ENCODE assay signal across 25 cellular contexts in genomic region chr7:101993311-101993710, GRCh38.
DNase-seq lines count a peak whose midpoint lies in the region; TF ChIP-seq lines count a peak whose summit lies in the region.
"Had no signal": no experiment of that assay in that cellular context is flagged by ENCODE, and none has a peak within 500 bp of the region (broad histone marks: within the 10 kb centered on the region; RNA-seq: fewer than 3 reads in every experiment).

No MANE protein-coding gene starts in this region.

- H3F3A ChIP-seq in OCI-LY1 (ENCODE audit: insufficient read depth, low read length): peaks cover 14% of the 10 kb centered on the region

- H2AFZ ChIP-seq in Karpas-422 (ENCODE audit: low read length): no peak overlapping the region
- H2AFZ ChIP-seq in OCI-LY1 (ENCODE audit: low read length): no peak overlapping the region
- H2AFZ ChIP-seq in osteoblast (ENCODE audit: low read length): no peak overlapping the region

- H3K79me2 ChIP-seq in Karpas-422 (ENCODE audit: low read length) (peaks cover 54% of the 10 kb centered on the region), OCI-LY1 (ENCODE audit: insufficient read depth, low read length) (peaks cover 22% of the 10 kb centered on the region), osteoblast (ENCODE audit: insufficient read depth, low read length) (no peaks in the 10 kb centered on the region)

- H3K9ac ChIP-seq in Karpas-422 (ENCODE audit: low read length) (peak overlapping the region; percentile 87), OCI-LY1 (ENCODE audit: low read length) (peak overlapping the region; percentile 69)
- H3K9ac ChIP-seq: KMS-11 had no signal

- DNase-seq in NCI-H1092 (lab: John Stamatoyannopoulos, UW): peak; percentile 7
- no peak for DNase-seq in NCI-H1092 treated with DMSO at 0.1 percent for 48 hours (lab: John Stamatoyannopoulos, UW)
- DNase-seq in Karpas-422: peak; percentile 95
- DNase-seq in osteoblast (ENCODE audit: insufficient read length, low spot score, missing footprints): peak; percentile 21
- DNase-seq in OCI-M2 (lab: John Stamatoyannopoulos, UW; ENCODE audit: unreplicated experiment): no peak
- no peak for DNase-seq in DMS53 treated with DMSO at 0.1 percent for 48 hours (lab: John Stamatoyannopoulos, UW; ENCODE audit: unreplicated experiment)
- DNase-seq in T1000 (lab: John Stamatoyannopoulos, UW): no peak
- DNase-seq: 8988T; ACHN; BE2C; CD4-positive, CD25-positive, alpha-beta regulatory T cell; DMS53; GF-D8; NCI-H1105; NCI-H1694; NCI-H2081; NCI-H510A; NCI-H69; OCI-M1; SIG-M5; SW 1271 had no signal

- TF ChIP-seq CTCF in OCI-LY1 (IDR thresholded peaks at IDR 0.05; ENCODE audit: low read length): no peak
- no peak for TF ChIP-seq CTCF in osteoblast (IDR thresholded peaks at IDR 0.05; ENCODE audit: extremely low read depth, low read depth, low read length)

- no peaks in the 10 kb centered on the region for H3K27me3 ChIP-seq in Karpas-422 (ENCODE audit: low read length)
- H3K27me3 ChIP-seq in OCI-LY1 (ENCODE audit: insufficient read depth, low read length): no peaks in the 10 kb centered on the region
- no peaks in the 10 kb centered on the region for H3K27me3 ChIP-seq in osteoblast (ENCODE audit: insufficient read depth, low read length)
- H3K27me3 ChIP-seq: BE2C had no signal

- H3K9me2 ChIP-seq in Karpas-422 (replicated peaks; ENCODE audit: insufficient read depth, low read length): no peaks in the 10 kb centered on the region
- H3K9me2 ChIP-seq in OCI-LY1 (ENCODE audit: low read depth, low read length): no peaks in the 10 kb centered on the region

- H3K4me3 ChIP-seq in Karpas-422 (ENCODE audit: low read length) (peak overlapping the region; percentile 49; the same call in 1 of the 2 replicates), OCI-LY1 (ENCODE audit: low read depth, low read length, poor library complexity, severe bottlenecking) (peak overlapping the region; percentile 8), osteoblast (ENCODE audit: insufficient read depth, low read length) (no peak overlapping the region)
- H3K4me3 ChIP-seq: SK-N-MC had no signal

- peak overlapping the region; percentile 96 for H3K27ac ChIP-seq in Karpas-422 (ENCODE audit: low read length)
- H3K27ac ChIP-seq in OCI-LY1 (ENCODE audit: low read depth, low read length, poor library complexity, severe bottlenecking): peak overlapping the region; percentile 97
- H3K27ac ChIP-seq in osteoblast (ENCODE audit: low read depth, low read length): no peak overlapping the region
- H3K27ac ChIP-seq: HL-60, KMS-11, SK-N-MC had no signal

- H3K4me1 ChIP-seq in Karpas-422 (ENCODE audit: low read length) (peaks cover 97% of the 10 kb centered on the region), OCI-LY1 (ENCODE audit: insufficient read depth, low read length, severe bottlenecking) (peaks cover 100% of the 10 kb centered on the region), osteoblast (ENCODE audit: insufficient read depth, low read length) (no peaks in the 10 kb centered on the region)

- H3K36me3 ChIP-seq in Karpas-422 (ENCODE audit: insufficient read depth, low read length) (no peaks in the 10 kb centered on the region), OCI-LY1 (ENCODE audit: insufficient read depth, low read length) (peaks cover 23% of the 10 kb centered on the region; the same call in 1 of the 2 replicates), osteoblast (ENCODE audit: insufficient read depth, low read length) (no peaks in the 10 kb centered on the region)
- H3K36me3 ChIP-seq: BE2C had no signal

- H3K4me2 ChIP-seq in Karpas-422 (ENCODE audit: low read depth, low read length, poor library complexity, severe bottlenecking) (peak overlapping the region; percentile 64), OCI-LY1 (ENCODE audit: low read length) (peak overlapping the region; percentile 67), osteoblast (ENCODE audit: insufficient read depth, low read length) (no peak overlapping the region)
- H3K4me2 ChIP-seq: KMS-11 had no signal

- no peaks in the 10 kb centered on the region for H4K20me1 ChIP-seq in Karpas-422 (ENCODE audit: insufficient read depth, low read depth, low read length)
- no peaks in the 10 kb centered on the region for H4K20me1 ChIP-seq in OCI-LY1 (ENCODE audit: insufficient read depth, low read length)
- H4K20me1 ChIP-seq in osteoblast (ENCODE audit: insufficient read depth, low read length): peaks cover 21% of the 10 kb centered on the region

- H3K9me3 ChIP-seq in Karpas-422 (ENCODE audit: low read length): no peaks in the 10 kb centered on the region
- H3K9me3 ChIP-seq in OCI-LY1 (ENCODE audit: low read length): no peaks in the 10 kb centered on the region
- H3K9me3 ChIP-seq in osteoblast (ENCODE audit: low read depth, low read length): no peaks in the 10 kb centered on the region
- H3K9me3 ChIP-seq: BE2C had no signal

Comparison
In these comparisons a context has a peak if more than half of its experiments do, and no peak if none do; other contexts are left out.
1. DNase-seq: peak in NCI-H1092 (single experiment), Karpas-422 (single experiment) and osteoblast (single experiment); none in NCI-H1092 treated with DMSO at 0.1 percent for 48 hours (single experiment), OCI-M2 (single experiment), DMS53 treated with DMSO at 0.1 percent for 48 hours (single experiment) and T1000 (single experiment).